8 cellular contexts compared by ENCODE assay signal in the genomic region with DNA sequence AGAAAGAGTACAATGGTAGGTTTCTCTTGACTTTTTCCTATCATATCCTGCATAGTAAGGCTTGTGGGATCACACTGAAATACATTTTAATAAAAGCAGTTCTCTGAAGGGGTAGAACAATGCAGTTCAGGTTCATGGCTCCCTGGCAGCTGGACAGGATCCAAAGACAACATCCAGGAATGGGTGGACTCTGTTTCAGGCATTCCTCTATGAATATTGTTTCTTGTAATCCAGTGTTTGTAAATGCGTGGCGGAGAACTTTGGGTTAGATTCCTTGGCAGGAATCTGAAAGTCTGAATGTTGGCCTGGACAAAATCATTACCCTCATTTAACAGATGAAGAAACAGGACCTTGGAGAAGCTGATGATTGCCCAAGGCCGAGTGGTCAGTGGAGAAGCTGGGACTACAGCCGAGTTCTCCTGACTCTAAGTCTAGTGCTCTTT. TPM values are rescaled to one million over a fixed set of nuclear protein-coding genes. Genes with fewer than 3 reads are reported as not detected.
A peak's percentile ranks its signal among the peaks of the same experiment; 100 is the strongest.
DNase-seq lines count a peak whose midpoint lies in the region; ATAC-seq and TF ChIP-seq lines count a peak whose summit lies in the region.

No MANE protein-coding gene starts in this region.

- no peak overlapping the region for H3K27ac Mint-ChIP-seq in stimulated activated naive B cell treated with anti-CD40 and anti-IgM and Interleukin-4, amounts not matched to agents 10 μg/mL and 1 μg/mL and 100 μg/mL, for 72 hours

- no peak overlapping the region for H3K4me3 ChIP-seq in epithelial cell of proximal tubule (ENCODE audit: low read depth, low read length)

- DNase-seq in NCI-H2196 (lab: John Stamatoyannopoulos, UW; ENCODE audit: unreplicated experiment) (peak; percentile 55), epithelial cell of proximal tubule (ENCODE audit: low read depth) (peak; percentile 97), omental fat pad (ENCODE audit: low spot score) (no peak)
- no peak for DNase-seq in stimulated activated naive B cell treated with anti-CD40 and anti-IgM and Interleukin-4, amounts not matched to agents 10 μg/mL and 1 μg/mL and 100 μg/mL, for 72 hours
- DNase-seq in NK-92 treated with Interleukin-12 subunit alpha and Interleukin-12 subunit beta, amount 100 ng/mL, for 24 hours (lab: John Stamatoyannopoulos, UW), result no peak

- peak overlapping the region; percentile 22; the same call in 1 of the 2 replicates for H3K27ac ChIP-seq in C4-2B

- ATAC-seq in omental fat pad (ENCODE audit: low FRiP score) (peak; percentile 71), HG03342 (IDR thresholded peaks at IDR 0.05; ENCODE audit: unreplicated experiment) (no peak), GM21360 (IDR thresholded peaks at IDR 0.05; ENCODE audit: unreplicated experiment) (no peak)
- ATAC-seq in stimulated activated naive B cell treated with anti-CD40 and anti-IgM and Interleukin-4, amounts not matched to agents 10 μg/mL and 1 μg/mL and 100 μg/mL, for 72 hours (replicated peaks), result no peak

- H3K9me3 Mint-ChIP-seq in stimulated activated naive B cell treated with anti-CD40 and anti-IgM and Interleukin-4, amounts not matched to agents 10 μg/mL and 1 μg/mL and 100 μg/mL, for 72 hours, result peaks cover 1 to 4% of the 10 kb centered on the region in 2 donors

- no peak for TF ChIP-seq CTCF in C4-2B (conservative IDR thresholded peaks at IDR 0.05)
- no peak for TF ChIP-seq CTCF in epithelial cell of proximal tubule (conservative IDR thresholded peaks at IDR 0.05; ENCODE audit: low read depth, low read length)
- TF ChIP-seq CTCF in omental fat pad (IDR thresholded peaks at IDR 0.05), result no peak

- H3K27me3 Mint-ChIP-seq in stimulated activated naive B cell treated with anti-CD40 and anti-IgM and Interleukin-4, amounts not matched to agents 10 μg/mL and 1 μg/mL and 100 μg/mL, for 72 hours, result no peaks in the 10 kb centered on the region

- H3K36me3 Mint-ChIP-seq in stimulated activated naive B cell treated with anti-CD40 and anti-IgM and Interleukin-4, amounts not matched to agents 10 μg/mL and 1 μg/mL and 100 μg/mL, for 72 hours, result peaks cover 0 to 3% of the 10 kb centered on the region in 2 donors

- H3K4me1 Mint-ChIP-seq in stimulated activated naive B cell treated with anti-CD40 and anti-IgM and Interleukin-4, amounts not matched to agents 10 μg/mL and 1 μg/mL and 100 μg/mL, for 72 hours, result peaks cover 10 to 12% of the 10 kb centered on the region in 2 donors

- H3K4me3 Mint-ChIP-seq in stimulated activated naive B cell treated with anti-CD40 and anti-IgM and Interleukin-4, amounts not matched to agents 10 μg/mL and 1 μg/mL and 100 μg/mL, for 72 hours, result no peak overlapping the region

RNA-seq across cellular contexts. Expression of a gene that starts 43.5 kb away (rescaled TPM):
- total RNA-seq in epithelial cell of proximal tubule (22.2 and 44.2 TPM in 2 replicates), omental fat pad (100 to 1,000 TPM; 162 to 274 (median 207) TPM)

Comparison
In these comparisons a context has a peak if more than half of its experiments do, and no peak if none do; other contexts are left out.
1. DNase-seq: peak in NCI-H2196 (single experiment) and epithelial cell of proximal tubule (single experiment); none in omental fat pad (single experiment), stimulated activated naive B cell treated with anti-CD40 and anti-IgM and Interleukin-4, amounts not matched to agents 10 μg/mL and 1 μg/mL and 100 μg/mL, for 72 hours (single experiment) and NK-92 treated with Interleukin-12 subunit alpha and Interleukin-12 subunit beta, amount 100 ng/mL, for 24 hours (single experiment).